Comparison of ENCODE assay signal across 24 cellular contexts in the genomic region with DNA sequence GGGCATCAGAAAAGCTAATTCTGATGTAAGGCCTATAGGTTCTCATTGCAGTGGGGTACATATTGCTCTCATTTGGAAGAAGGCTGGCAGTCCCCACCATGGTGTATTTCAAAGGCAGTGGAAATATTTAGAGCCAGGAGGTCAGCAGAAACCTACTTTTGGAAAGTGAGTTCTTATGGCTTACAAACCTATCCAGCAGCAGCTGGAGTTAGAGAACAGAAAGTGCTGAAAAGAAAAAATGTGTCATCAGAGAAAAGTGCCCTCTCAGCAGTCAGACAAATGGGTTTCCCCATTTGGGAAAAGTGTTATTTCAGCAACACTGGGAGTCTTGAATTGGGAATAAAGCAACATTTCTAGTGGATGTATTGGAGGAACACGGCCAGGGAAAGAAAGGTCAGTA.
"Had no signal": no experiment of that assay in that cellular context is flagged by ENCODE, and none has a peak within 500 bp of the region (broad histone marks: within the 10 kb centered on the region; RNA-seq: fewer than 3 reads in every experiment).

No MANE protein-coding gene starts in this region.

- H3K27ac ChIP-seq: pancreas, prostate gland, spleen, suprapubic skin, thoracic aorta, tibial artery, uterus had no signal

- ATAC-seq: left lobe of liver; mucosa of descending colon; naive thymus-derived CD8-positive, alpha-beta T cell; pancreas; right cardiac atrium; sciatic nerve; stimulated activated effector memory CD8-positive, alpha-beta T cell treated with anti-CD3 and anti-CD28 coated beads, Interleukin-12 subunit alpha, Interleukin-12 subunit beta, amount 100 ng/mL, for 72 hours had no signal

- H3K4me1 ChIP-seq: pancreas, prostate gland, spleen, suprapubic skin, tibial artery, uterus had no signal

- DNase-seq: hippocampal formation; kidney glomerular epithelial cell; left cardiac atrium; mesendoderm; mucosa of descending colon; naive thymus-derived CD8-positive, alpha-beta T cell; nucleus accumbens; pancreas; posterior cingulate gyrus; retina; right cardiac atrium; small intestine; spleen; stimulated activated CD4-positive, alpha-beta T cell treated with anti-CD3 and anti-CD28 coated beads, Interleukin-4, amount 100 ng/mL, for 24 hours; stimulated activated naive CD4-positive, alpha-beta T cell; tibial artery; uterus had no signal

- H3K36me3 ChIP-seq: pancreas, prostate gland, spleen, suprapubic skin, thoracic aorta, tibial artery, uterus had no signal

- H3K9me3 ChIP-seq: mucosa of descending colon, pancreas, prostate gland, spleen, suprapubic skin, thoracic aorta, tibial artery, uterus had no signal

- H3K4me3 ChIP-seq: lung, mucosa of descending colon, pancreas, prostate gland, spleen, suprapubic skin, thoracic aorta, tibial artery, uterus had no signal

- H3K27me3 ChIP-seq: pancreas, spleen, suprapubic skin, tibial artery, uterus had no signal
